Comparison of ENCODE assay signal across 2 cellular contexts in the genomic region with DNA sequence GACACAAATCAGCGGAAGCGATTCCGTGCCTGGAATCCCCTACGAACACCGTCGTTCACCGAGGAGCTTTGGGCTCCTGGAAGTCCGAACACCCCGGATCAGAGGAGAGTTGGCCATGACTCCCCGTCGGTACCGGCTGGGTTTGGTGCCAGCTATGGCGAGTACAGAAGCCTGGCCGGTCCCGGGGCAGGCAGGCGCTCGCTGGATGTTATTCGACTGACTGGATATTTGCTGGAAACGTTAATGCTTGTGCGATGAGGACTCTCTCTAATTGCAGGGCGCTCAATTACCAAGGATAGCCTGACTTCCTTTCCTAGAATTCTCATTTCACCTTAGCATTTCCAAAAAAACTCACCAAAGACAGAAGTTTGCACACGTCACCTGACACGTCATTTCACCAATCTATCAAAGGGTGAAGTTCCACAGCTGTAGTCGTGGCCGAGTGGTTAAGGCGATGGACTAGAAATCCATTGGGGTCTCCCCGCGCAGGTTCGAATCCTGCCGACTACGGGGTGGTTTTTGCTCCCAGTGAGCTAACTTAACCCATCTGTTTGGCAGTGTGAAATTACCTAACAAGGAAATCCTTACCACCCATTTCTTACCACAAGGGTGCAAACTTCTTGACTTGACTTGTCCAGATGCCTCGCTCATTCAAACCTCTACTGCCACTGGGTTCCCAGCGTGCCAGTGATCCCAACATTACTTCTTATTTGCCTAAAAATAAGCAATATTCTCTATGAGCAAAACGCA.
TF ChIP-seq lines count a peak whose summit lies in the region.

No MANE protein-coding gene starts in this region.

TF ChIP-seq in HCT116, 20 proteins besides CTCF, POLR2A, EP300 and RAD21 (continued from another document):
- TF ChIP-seq, protein P1, sequence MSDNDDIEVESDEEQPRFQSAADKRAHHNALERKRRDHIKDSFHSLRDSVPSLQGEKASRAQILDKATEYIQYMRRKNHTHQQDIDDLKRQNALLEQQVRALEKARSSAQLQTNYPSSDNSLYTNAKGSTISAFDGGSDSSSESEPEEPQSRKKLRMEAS (IDR thresholded peaks at IDR 0.05), result peak; percentile 38; the same call in 1 of the 2 replicates
- TF ChIP-seq SRF (IDR thresholded peaks at IDR 0.05; ENCODE audit: low read depth), result peak; percentile 24; the same call in 1 of the 2 replicates
- TF ChIP-seq, protein P2, sequence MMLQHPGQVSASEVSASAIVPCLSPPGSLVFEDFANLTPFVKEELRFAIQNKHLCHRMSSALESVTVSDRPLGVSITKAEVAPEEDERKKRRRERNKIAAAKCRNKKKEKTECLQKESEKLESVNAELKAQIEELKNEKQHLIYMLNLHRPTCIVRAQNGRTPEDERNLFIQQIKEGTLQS (IDR thresholded peaks at IDR 0.05), result peak; percentile 87
- peak; percentile 70 for TF ChIP-seq CBX3 (IDR thresholded peaks at IDR 0.05; ENCODE audit: low read depth)

TF ChIP-seq in GM12878, 131 proteins besides CTCF, POLR2A, EP300 and RAD21 (continued from another document and continues in another):
- TF ChIP-seq CREB1 (IDR thresholded peaks at IDR 0.05; ENCODE audit: low read depth) (peak; percentile 97), ASH2L (IDR thresholded peaks at IDR 0.05; ENCODE audit: borderline replicate concordance, low read depth) (0 out of 2 replicates have a peak, but pooled peaks have one; percentile 65), GABPA (IDR thresholded peaks at IDR 0.05; ENCODE audit: low read depth) (0 out of 2 replicates have a peak, but pooled peaks have one; percentile 26), TCF3 (IDR thresholded peaks at IDR 0.05; ENCODE audit: borderline replicate concordance, insufficient read depth, low read depth, low read length) (0 out of 2 replicates have a peak, but pooled peaks have one; percentile 53), CBFB (IDR thresholded peaks at IDR 0.05; ENCODE audit: low read depth) (peak; percentile 60; the same call in 1 of the 2 replicates), CREM (IDR thresholded peaks at IDR 0.05; ENCODE audit: low read depth) (peak; percentile 97), ZNF217 (IDR thresholded peaks at IDR 0.05) (peak; percentile 94), ETV6 (conservative IDR thresholded peaks at IDR 0.05 in 1 of 2, IDR thresholded peaks at IDR 0.05 in 1 of 2; ENCODE audit: borderline replicate concordance in 1 of 2, low read depth in 1 of 2) (no peak), SMAD5 (IDR thresholded peaks at IDR 0.05; ENCODE audit: low read depth) (no peak), SRF (IDR thresholded peaks at IDR 0.05; ENCODE audit: low read depth in 2 of 2, low read length in 2 of 2) (0 out of 4 replicates have a peak, but pooled peaks of 1 of the 2 experiments have one; percentile 42), ATF7 (IDR thresholded peaks at IDR 0.05; ENCODE audit: low read depth) (peak; percentile 87), YY1 (IDR thresholded peaks at IDR 0.05; ENCODE audit: low read depth, low read length) (peak; percentile 33; the same call in 1 of the 2 replicates), TARDBP (IDR thresholded peaks at IDR 0.05; ENCODE audit: borderline replicate concordance) (peak; percentile 91; the same call in 1 of the 2 replicates), RUNX3 (IDR thresholded peaks at IDR 0.05; ENCODE audit: low read length) (peak; percentile 82), ZSCAN29 (IDR thresholded peaks at IDR 0.05) (peak; percentile 89), IKZF2 (IDR thresholded peaks at IDR 0.05) (peak; percentile 44 to 55; a peak in 2 of 4 replicates), SIN3A (IDR thresholded peaks at IDR 0.05; ENCODE audit: low read depth, low read length) (no peak), SMARCA5 (IDR thresholded peaks at IDR 0.05) (peak; percentile 82), ZBED1 (IDR thresholded peaks at IDR 0.05; ENCODE audit: borderline replicate concordance) (peak; percentile 43; the same call in 1 of the 2 replicates), IKZF1 (conservative IDR thresholded peaks at IDR 0.05) (peak; percentile 70), PML (IDR thresholded peaks at IDR 0.05; ENCODE audit: low read length) (0 out of 2 replicates have a peak, but pooled peaks have one; percentile 48), ZNF24 (IDR thresholded peaks at IDR 0.05) (peak; percentile 97), NBN (IDR thresholded peaks at IDR 0.05) (peak; percentile 90), JUNB (IDR thresholded peaks at IDR 0.05) (peak; percentile 43; the same call in 1 of the 2 replicates), MEF2B (IDR thresholded peaks at IDR 0.05; ENCODE audit: partially characterized antibody, poor library complexity, severe bottlenecking) (no peak), RCOR1 (conservative IDR thresholded peaks at IDR 0.05; ENCODE audit: low read depth, low read length) (no peak)
- TF ChIP-seq, protein P3, sequence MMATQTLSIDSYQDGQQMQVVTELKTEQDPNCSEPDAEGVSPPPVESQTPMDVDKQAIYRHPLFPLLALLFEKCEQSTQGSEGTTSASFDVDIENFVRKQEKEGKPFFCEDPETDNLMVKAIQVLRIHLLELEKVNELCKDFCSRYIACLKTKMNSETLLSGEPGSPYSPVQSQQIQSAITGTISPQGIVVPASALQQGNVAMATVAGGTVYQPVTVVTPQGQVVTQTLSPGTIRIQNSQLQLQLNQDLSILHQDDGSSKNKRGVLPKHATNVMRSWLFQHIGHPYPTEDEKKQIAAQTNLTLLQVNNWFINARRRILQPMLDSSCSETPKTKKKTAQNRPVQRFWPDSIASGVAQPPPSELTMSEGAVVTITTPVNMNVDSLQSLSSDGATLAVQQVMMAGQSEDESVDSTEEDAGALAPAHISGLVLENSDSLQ (IDR thresholded peaks at IDR 0.05), result peak; percentile 68; the same call in 1 of the 2 replicates
- TF ChIP-seq, protein P4, sequence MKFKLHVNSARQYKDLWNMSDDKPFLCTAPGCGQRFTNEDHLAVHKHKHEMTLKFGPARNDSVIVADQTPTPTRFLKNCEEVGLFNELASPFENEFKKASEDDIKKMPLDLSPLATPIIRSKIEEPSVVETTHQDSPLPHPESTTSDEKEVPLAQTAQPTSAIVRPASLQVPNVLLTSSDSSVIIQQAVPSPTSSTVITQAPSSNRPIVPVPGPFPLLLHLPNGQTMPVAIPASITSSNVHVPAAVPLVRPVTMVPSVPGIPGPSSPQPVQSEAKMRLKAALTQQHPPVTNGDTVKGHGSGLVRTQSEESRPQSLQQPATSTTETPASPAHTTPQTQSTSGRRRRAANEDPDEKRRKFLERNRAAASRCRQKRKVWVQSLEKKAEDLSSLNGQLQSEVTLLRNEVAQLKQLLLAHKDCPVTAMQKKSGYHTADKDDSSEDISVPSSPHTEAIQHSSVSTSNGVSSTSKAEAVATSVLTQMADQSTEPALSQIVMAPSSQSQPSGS (IDR thresholded peaks at IDR 0.05; ENCODE audit: low read length), result peak; percentile 59; the same call in 1 of the 2 replicates
- TF ChIP-seq, protein P5, sequence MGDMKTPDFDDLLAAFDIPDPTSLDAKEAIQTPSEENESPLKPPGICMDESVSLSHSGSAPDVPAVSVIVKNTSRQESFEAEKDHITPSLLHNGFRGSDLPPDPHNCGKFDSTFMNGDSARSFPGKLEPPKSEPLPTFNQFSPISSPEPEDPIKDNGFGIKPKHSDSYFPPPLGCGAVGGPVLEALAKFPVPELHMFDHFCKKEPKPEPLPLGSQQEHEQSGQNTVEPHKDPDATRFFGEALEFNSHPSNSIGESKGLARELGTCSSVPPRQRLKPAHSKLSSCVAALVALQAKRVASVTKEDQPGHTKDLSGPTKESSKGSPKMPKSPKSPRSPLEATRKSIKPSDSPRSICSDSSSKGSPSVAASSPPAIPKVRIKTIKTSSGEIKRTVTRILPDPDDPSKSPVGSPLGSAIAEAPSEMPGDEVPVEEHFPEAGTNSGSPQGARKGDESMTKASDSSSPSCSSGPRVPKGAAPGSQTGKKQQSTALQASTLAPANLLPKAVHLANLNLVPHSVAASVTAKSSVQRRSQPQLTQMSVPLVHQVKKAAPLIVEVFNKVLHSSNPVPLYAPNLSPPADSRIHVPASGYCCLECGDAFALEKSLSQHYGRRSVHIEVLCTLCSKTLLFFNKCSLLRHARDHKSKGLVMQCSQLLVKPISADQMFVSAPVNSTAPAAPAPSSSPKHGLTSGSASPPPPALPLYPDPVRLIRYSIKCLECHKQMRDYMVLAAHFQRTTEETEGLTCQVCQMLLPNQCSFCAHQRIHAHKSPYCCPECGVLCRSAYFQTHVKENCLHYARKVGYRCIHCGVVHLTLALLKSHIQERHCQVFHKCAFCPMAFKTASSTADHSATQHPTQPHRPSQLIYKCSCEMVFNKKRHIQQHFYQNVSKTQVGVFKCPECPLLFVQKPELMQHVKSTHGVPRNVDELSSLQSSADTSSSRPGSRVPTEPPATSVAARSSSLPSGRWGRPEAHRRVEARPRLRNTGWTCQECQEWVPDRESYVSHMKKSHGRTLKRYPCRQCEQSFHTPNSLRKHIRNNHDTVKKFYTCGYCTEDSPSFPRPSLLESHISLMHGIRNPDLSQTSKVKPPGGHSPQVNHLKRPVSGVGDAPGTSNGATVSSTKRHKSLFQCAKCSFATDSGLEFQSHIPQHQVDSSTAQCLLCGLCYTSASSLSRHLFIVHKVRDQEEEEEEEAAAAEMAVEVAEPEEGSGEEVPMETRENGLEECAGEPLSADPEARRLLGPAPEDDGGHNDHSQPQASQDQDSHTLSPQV (IDR thresholded peaks at IDR 0.05), result no peak
- TF ChIP-seq, protein P6, sequence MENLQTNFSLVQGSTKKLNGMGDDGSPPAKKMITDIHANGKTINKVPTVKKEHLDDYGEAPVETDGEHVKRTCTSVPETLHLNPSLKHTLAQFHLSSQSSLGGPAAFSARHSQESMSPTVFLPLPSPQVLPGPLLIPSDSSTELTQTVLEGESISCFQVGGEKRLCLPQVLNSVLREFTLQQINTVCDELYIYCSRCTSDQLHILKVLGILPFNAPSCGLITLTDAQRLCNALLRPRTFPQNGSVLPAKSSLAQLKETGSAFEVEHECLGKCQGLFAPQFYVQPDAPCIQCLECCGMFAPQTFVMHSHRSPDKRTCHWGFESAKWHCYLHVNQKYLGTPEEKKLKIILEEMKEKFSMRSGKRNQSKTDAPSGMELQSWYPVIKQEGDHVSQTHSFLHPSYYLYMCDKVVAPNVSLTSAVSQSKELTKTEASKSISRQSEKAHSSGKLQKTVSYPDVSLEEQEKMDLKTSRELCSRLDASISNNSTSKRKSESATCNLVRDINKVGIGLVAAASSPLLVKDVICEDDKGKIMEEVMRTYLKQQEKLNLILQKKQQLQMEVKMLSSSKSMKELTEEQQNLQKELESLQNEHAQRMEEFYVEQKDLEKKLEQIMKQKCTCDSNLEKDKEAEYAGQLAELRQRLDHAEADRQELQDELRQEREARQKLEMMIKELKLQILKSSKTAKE (IDR thresholded peaks at IDR 0.05; ENCODE audit: low read depth, poor library complexity, severe bottlenecking), result peak; percentile 48
- TF ChIP-seq, protein P7, sequence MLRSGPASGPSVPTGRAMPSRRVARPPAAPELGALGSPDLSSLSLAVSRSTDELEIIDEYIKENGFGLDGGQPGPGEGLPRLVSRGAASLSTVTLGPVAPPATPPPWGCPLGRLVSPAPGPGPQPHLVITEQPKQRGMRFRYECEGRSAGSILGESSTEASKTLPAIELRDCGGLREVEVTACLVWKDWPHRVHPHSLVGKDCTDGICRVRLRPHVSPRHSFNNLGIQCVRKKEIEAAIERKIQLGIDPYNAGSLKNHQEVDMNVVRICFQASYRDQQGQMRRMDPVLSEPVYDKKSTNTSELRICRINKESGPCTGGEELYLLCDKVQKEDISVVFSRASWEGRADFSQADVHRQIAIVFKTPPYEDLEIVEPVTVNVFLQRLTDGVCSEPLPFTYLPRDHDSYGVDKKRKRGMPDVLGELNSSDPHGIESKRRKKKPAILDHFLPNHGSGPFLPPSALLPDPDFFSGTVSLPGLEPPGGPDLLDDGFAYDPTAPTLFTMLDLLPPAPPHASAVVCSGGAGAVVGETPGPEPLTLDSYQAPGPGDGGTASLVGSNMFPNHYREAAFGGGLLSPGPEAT (IDR thresholded peaks at IDR 0.05; ENCODE audit: low read depth), result 0 out of 2 replicates have a peak, but pooled peaks have one; percentile 32
- TF ChIP-seq, protein P8, sequence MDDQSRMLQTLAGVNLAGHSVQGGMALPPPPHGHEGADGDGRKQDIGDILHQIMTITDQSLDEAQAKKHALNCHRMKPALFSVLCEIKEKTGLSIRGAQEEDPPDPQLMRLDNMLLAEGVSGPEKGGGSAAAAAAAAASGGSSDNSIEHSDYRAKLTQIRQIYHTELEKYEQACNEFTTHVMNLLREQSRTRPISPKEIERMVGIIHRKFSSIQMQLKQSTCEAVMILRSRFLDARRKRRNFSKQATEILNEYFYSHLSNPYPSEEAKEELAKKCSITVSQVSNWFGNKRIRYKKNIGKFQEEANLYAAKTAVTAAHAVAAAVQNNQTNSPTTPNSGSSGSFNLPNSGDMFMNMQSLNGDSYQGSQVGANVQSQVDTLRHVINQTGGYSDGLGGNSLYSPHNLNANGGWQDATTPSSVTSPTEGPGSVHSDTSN (IDR thresholded peaks at IDR 0.05; ENCODE audit: insufficient replicate concordance, low read depth, low read length), result peak; percentile 73
- TF ChIP-seq, protein P9, sequence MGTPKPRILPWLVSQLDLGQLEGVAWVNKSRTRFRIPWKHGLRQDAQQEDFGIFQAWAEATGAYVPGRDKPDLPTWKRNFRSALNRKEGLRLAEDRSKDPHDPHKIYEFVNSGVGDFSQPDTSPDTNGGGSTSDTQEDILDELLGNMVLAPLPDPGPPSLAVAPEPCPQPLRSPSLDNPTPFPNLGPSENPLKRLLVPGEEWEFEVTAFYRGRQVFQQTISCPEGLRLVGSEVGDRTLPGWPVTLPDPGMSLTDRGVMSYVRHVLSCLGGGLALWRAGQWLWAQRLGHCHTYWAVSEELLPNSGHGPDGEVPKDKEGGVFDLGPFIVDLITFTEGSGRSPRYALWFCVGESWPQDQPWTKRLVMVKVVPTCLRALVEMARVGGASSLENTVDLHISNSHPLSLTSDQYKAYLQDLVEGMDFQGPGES (IDR thresholded peaks at IDR 0.05), result no peak
- TF ChIP-seq, protein P10, sequence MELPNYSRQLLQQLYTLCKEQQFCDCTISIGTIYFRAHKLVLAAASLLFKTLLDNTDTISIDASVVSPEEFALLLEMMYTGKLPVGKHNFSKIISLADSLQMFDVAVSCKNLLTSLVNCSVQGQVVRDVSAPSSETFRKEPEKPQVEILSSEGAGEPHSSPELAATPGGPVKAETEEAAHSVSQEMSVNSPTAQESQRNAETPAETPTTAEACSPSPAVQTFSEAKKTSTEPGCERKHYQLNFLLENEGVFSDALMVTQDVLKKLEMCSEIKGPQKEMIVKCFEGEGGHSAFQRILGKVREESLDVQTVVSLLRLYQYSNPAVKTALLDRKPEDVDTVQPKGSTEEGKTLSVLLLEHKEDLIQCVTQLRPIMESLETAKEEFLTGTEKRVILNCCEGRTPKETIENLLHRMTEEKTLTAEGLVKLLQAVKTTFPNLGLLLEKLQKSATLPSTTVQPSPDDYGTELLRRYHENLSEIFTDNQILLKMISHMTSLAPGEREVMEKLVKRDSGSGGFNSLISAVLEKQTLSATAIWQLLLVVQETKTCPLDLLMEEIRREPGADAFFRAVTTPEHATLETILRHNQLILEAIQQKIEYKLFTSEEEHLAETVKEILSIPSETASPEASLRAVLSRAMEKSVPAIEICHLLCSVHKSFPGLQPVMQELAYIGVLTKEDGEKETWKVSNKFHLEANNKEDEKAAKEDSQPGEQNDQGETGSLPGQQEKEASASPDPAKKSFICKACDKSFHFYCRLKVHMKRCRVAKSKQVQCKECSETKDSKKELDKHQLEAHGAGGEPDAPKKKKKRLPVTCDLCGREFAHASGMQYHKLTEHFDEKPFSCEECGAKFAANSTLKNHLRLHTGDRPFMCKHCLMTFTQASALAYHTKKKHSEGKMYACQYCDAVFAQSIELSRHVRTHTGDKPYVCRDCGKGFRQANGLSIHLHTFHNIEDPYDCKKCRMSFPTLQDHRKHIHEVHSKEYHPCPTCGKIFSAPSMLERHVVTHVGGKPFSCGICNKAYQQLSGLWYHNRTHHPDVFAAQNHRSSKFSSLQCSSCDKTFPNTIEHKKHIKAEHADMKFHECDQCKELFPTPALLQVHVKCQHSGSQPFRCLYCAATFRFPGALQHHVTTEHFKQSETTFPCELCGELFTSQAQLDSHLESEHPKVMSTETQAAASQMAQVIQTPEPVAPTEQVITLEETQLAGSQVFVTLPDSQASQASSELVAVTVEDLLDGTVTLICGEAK (IDR thresholded peaks at IDR 0.05; ENCODE audit: borderline replicate concordance), result peak; percentile 15; the same call in 1 of the 2 replicates
